In the genomic region with DNA sequence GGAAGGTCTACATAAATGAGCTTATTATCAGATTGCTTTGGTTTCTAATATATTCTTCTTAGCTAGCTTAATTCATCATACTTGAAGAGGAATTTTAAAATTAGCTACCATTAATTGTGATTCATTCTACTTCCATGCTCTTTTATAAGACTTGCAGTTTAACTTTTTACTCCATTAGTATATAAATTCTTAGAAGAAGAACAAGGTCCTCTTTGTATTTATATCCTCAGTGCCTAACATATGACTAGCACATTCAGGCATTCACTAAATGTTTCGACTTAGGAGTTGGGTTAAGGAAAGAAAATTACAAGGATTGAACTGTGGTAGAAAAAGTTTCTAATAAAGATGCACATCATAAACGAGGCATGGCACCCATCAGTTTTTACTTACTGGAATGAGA, we compare ENCODE assay signal across 18 cellular contexts.
A peak's percentile ranks its signal among the peaks of the same experiment; 100 is the strongest.
DNase-seq lines count a peak whose midpoint lies in the region; ATAC-seq and TF ChIP-seq lines count a peak whose summit lies in the region.
"Had no signal": no experiment of that assay in that cellular context is flagged by ENCODE, and none has a peak within 500 bp of the region (broad histone marks: within the 10 kb centered on the region; RNA-seq: fewer than 3 reads in every experiment).

No MANE protein-coding gene starts in this region.

- no peak overlapping the region for H3K4ac ChIP-seq in mesenchymal stem cell (ENCODE audit: low read depth in 1 of 2, low read length in 2 of 2)

- no peaks in the 10 kb centered on the region for H3K79me2 ChIP-seq in SK-N-SH (ENCODE audit: insufficient read depth)

- DNase-seq in SK-N-SH (no peak), astrocyte of the spinal cord (ENCODE audit: low read depth, low spot score) (peak; percentile 12), mesenchymal stem cell (peak; percentile 11), cerebellar nuclear complex (lab: John Stamatoyannopoulos, UW) (no peak), medulla oblongata (ENCODE audit: extremely low spot score) (no peak)
- no peak for DNase-seq in T-helper 2 cell treated with Interferon-gamma antibody and Interleukin-4, amounts not matched to agents 5 μg/mL and 100 μg/mL, for 36 hours (ENCODE audit: low spot score)
- DNase-seq: AML-193; CD4-positive, alpha-beta T cell; DMS153; DMS79; GF-D8; GM23248 had no signal

- H2AFZ ChIP-seq in SK-N-SH (ENCODE audit: low read depth) (no peak overlapping the region), mesenchymal stem cell (ENCODE audit: low read depth, low read length) (no peak overlapping the region)
- H2AFZ ChIP-seq: GM23248 had no signal

- no peaks in the 10 kb centered on the region for H3K36me3 Mint-ChIP-seq in T-helper 2 cell treated with Interferon-gamma antibody and Interleukin-4, amounts not matched to agents 5 μg/mL and 100 μg/mL, for 36 hours (ENCODE audit: low read depth)

- TF ChIP-seq CTCF in SK-N-SH (IDR thresholded peaks at IDR 0.05) (no peak), astrocyte of the spinal cord (IDR thresholded peaks at IDR 0.05; ENCODE audit: low read depth, low read length) (no peak)

- no peaks in the 10 kb centered on the region for H3K36me3 ChIP-seq in SK-N-SH (replicated peaks in 1 of 2; ENCODE audit: control insufficient read depth in 1 of 2, insufficient read depth in 2 of 2, low read length in 1 of 2)
- no peaks in the 10 kb centered on the region for H3K36me3 ChIP-seq in mesenchymal stem cell (ENCODE audit: control insufficient read depth in 1 of 2, insufficient read depth in 2 of 2, low read depth in 1 of 2, low read length in 2 of 2)
- H3K36me3 ChIP-seq: HAP-1 had no signal

- H3K27ac Mint-ChIP-seq in T-helper 2 cell treated with Interferon-gamma antibody and Interleukin-4, amounts not matched to agents 5 μg/mL and 100 μg/mL, for 36 hours = no peak overlapping the region
- H3K27ac Mint-ChIP-seq: CD4-positive, alpha-beta T cell had no signal

- H3K9me3 ChIP-seq in SK-N-SH (no peaks in the 10 kb centered on the region), mesenchymal stem cell (ENCODE audit: control insufficient read depth, low read length) (peaks cover 6% of the 10 kb centered on the region)
- H3K9me3 ChIP-seq: A549, HAP-1 had no signal

- no peaks in the 10 kb centered on the region for H3K9me2 ChIP-seq in SK-N-SH

- H2BK5ac ChIP-seq in mesenchymal stem cell (ENCODE audit: low read depth, low read length, poor library complexity, severe bottlenecking) = no peak overlapping the region

- POLR2A ChIA-PET in SK-N-SH (lab: Yijun Ruan, JAX) = no interaction called here

- no peak for TF ChIP-seq EP300 in SK-N-SH (IDR thresholded peaks at IDR 0.05; ENCODE audit: borderline replicate concordance in 1 of 2, low read depth in 1 of 2, low read length in 1 of 2)

- 5% methylated on average over 2 of the region's 2 CpGs for WGBS in SK-N-SH (ENCODE audit: low lambda C conversion rate)
- WGBS in mesenchymal stem cell = no CpG with 5 or more reads among the region's 2 CpGs

- peaks cover 19% of the 10 kb centered on the region for H3K9me3 Mint-ChIP-seq in T-helper 2 cell treated with Interferon-gamma antibody and Interleukin-4, amounts not matched to agents 5 μg/mL and 100 μg/mL, for 36 hours
- H3K9me3 Mint-ChIP-seq: CD4-positive, alpha-beta T cell had no signal

- CTCF ChIA-PET in SK-N-SH (lab: Yijun Ruan, JAX) = no interaction called here

- ATAC-seq in SK-N-SH treated with all-trans-retinoic acid at 6 μM for 48 hours (no peak), GM19324 (IDR thresholded peaks at IDR 0.05; ENCODE audit: low FRiP score, unreplicated experiment) (no peak)
- ATAC-seq: A549 had no signal

- no peak overlapping the region for H2AK5ac ChIP-seq in mesenchymal stem cell (ENCODE audit: low read length, severe bottlenecking)

- in situ Hi-C loops in astrocyte of the spinal cord (cut with HindIII; ENCODE audit: low sequenced_read_pairs) = no loop called here

- H2BK120ac ChIP-seq in mesenchymal stem cell (ENCODE audit: low read depth, low read length) = no peak overlapping the region

- no peak overlapping the region for H3K4me2 ChIP-seq in SK-N-SH
- H3K4me2 ChIP-seq in mesenchymal stem cell (ENCODE audit: low read length, poor library complexity, severe bottlenecking) = no peak overlapping the region
- H3K4me2 ChIP-seq: A549 had no signal

- no peaks in the 10 kb centered on the region for H3K27me3 Mint-ChIP-seq in T-helper 2 cell treated with Interferon-gamma antibody and Interleukin-4, amounts not matched to agents 5 μg/mL and 100 μg/mL, for 36 hours (ENCODE audit: low read depth)
- H3K27me3 Mint-ChIP-seq: CD4-positive, alpha-beta T cell had no signal

- H3F3A ChIP-seq in SK-N-SH (replicated peaks; ENCODE audit: insufficient read depth) = no peaks in the 10 kb centered on the region

- H3K4me1 ChIP-seq in SK-N-SH (ENCODE audit: control insufficient read depth in 1 of 2, insufficient read depth in 2 of 2, low read depth in 1 of 2, low read length in 1 of 2) (no peaks in the 10 kb centered on the region), mesenchymal stem cell (ENCODE audit: control insufficient read depth, insufficient read depth, low read depth, low read length) (no peaks in the 10 kb centered on the region)
- H3K4me1 ChIP-seq: A549, HAP-1 had no signal

- H3K14ac ChIP-seq in mesenchymal stem cell (ENCODE audit: low read length in 2 of 2) = no peak overlapping the region

- H2BK15ac ChIP-seq in mesenchymal stem cell (ENCODE audit: low read depth, poor library complexity, severe bottlenecking) = no peak overlapping the region

- no peak overlapping the region for H3K9ac ChIP-seq in SK-N-SH
- no peak overlapping the region for H3K9ac ChIP-seq in mesenchymal stem cell (ENCODE audit: low read length)
- H3K9ac ChIP-seq: GM23248 had no signal

- H4K8ac ChIP-seq in mesenchymal stem cell (ENCODE audit: low read length) = no peak overlapping the region

- no peak overlapping the region for H2BK12ac ChIP-seq in mesenchymal stem cell (ENCODE audit: low read length in 2 of 2)

- no peak overlapping the region for H3K23ac ChIP-seq in mesenchymal stem cell (ENCODE audit: low read length in 2 of 2)

- no peak overlapping the region for H3K4me3 Mint-ChIP-seq in T-helper 2 cell treated with Interferon-gamma antibody and Interleukin-4, amounts not matched to agents 5 μg/mL and 100 μg/mL, for 36 hours
- H3K4me3 Mint-ChIP-seq: CD4-positive, alpha-beta T cell had no signal

- no peak overlapping the region for H4K91ac ChIP-seq in mesenchymal stem cell (ENCODE audit: low read length)

- H3K4me3 ChIP-seq in SK-N-SH (ENCODE audit: low read depth in 2 of 2, low read length in 1 of 2) (no peak overlapping the region), astrocyte of the spinal cord (ENCODE audit: low read depth, low read length) (no peak overlapping the region), mesenchymal stem cell (ENCODE audit: insufficient read depth in 1 of 2, low read depth in 1 of 2, low read length in 2 of 2) (no peak overlapping the region)
- H3K4me3 ChIP-seq: A549, GM23248, HAP-1 had no signal

- H3K18ac ChIP-seq in mesenchymal stem cell (ENCODE audit: low read depth in 1 of 2, low read length in 2 of 2) = no peak overlapping the region

- no peaks in the 10 kb centered on the region for H3K27me3 ChIP-seq in SK-N-SH (ENCODE audit: insufficient read depth)
- no peaks in the 10 kb centered on the region for H3K27me3 ChIP-seq in mesenchymal stem cell (ENCODE audit: control insufficient read depth in 1 of 2, insufficient read depth in 1 of 2, low read length in 2 of 2)

- TF ChIP-seq RAD21 in SK-N-SH (IDR thresholded peaks at IDR 0.05; ENCODE audit: low read length) = no peak

- H3K27ac ChIP-seq in SK-N-SH (ENCODE audit: low read depth in 2 of 2, low read length in 1 of 2) = no peak overlapping the region
- H3K27ac ChIP-seq in mesenchymal stem cell (ENCODE audit: low read length, poor library complexity, severe bottlenecking) = no peak overlapping the region
- H3K27ac ChIP-seq: 22Rv1, A549, C4-2B, GM23248 had no signal

- no peaks in the 10 kb centered on the region for H3K4me1 Mint-ChIP-seq in T-helper 2 cell treated with Interferon-gamma antibody and Interleukin-4, amounts not matched to agents 5 μg/mL and 100 μg/mL, for 36 hours (ENCODE audit: low read depth)

- H3K79me1 ChIP-seq in mesenchymal stem cell (replicated peaks; ENCODE audit: low read length, poor library complexity, severe bottlenecking) = no peaks in the 10 kb centered on the region

- no peaks in the 10 kb centered on the region for H4K20me1 ChIP-seq in SK-N-SH (ENCODE audit: insufficient read depth)

TF ChIP-seq in SK-N-SH treated with all-trans-retinoic acid at 6 μM for 48 hours, 23 proteins besides CTCF, POLR2A, EP300 and RAD21:
- TF ChIP-seq ESRRG (CRISPR knock-in tag; IDR thresholded peaks at IDR 0.05) (no peak), ISL1 (CRISPR knock-in tag; IDR thresholded peaks at IDR 0.05) (peak; percentile 51; the same call in 1 of the 2 replicates), CSRNP3 (CRISPR knock-in tag; IDR thresholded peaks at IDR 0.05) (no peak)

TF ChIP-seq in SK-N-SH, 30 proteins besides CTCF, POLR2A, EP300 and RAD21:
- no peak for TF ChIP-seq NFIC (IDR thresholded peaks at IDR 0.05; ENCODE audit: borderline replicate concordance)

Comparison
In these comparisons a context has a peak if more than half of its experiments do, and no peak if none do; other contexts are left out.
1. DNase-seq: peak in astrocyte of the spinal cord (single experiment) and mesenchymal stem cell (single experiment); none in SK-N-SH (single experiment), T-helper 2 cell treated with Interferon-gamma antibody and Interleukin-4, amounts not matched to agents 5 μg/mL and 100 μg/mL, for 36 hours (single experiment), cerebellar nuclear complex (0 of 2) and medulla oblongata (single experiment).